8 cellular contexts compared by ENCODE assay signal in the genomic region with DNA sequence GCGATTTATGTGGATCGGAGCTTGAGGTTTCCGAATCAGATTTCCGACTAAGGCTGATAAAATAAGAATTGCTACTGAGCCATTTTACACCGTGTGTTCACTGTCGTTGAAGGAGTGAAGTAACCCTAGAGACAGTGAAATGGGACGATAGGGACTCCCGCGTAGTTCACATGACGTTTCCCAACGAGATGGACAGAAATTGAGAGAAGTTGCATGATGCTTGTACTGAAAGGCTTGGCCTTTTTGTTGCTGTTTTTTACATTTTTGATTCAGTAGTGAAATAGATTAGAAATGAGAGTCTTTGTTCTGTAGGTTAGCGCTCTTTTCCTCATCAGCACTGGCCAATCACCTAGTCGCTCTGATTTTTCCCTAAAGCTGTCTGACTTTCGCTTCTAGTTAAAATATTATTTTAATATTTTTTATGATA. TPM values are rescaled to one million over a fixed set of nuclear protein-coding genes. Genes with fewer than 3 reads are reported as not detected.
A peak's percentile ranks its signal among the peaks of the same experiment; 100 is the strongest.
DNase-seq lines count a peak whose midpoint lies in the region; ATAC-seq lines count a peak whose summit lies in the region.

No MANE protein-coding gene starts in this region.

- no CpG with 5 or more reads among the region's 14 CpGs for WGBS in iPS DF 6.9 (ENCODE audit: insufficient coverage, insufficient read length)

- H3K27me3 Mint-ChIP-seq in activated CD4-positive, alpha-beta memory T cell treated with anti-CD3 and anti-CD28 coated beads for 36 hours, result peaks cover 2% of the 10 kb centered on the region
- no peaks in the 10 kb centered on the region for H3K27me3 Mint-ChIP-seq in stimulated activated naive B cell treated with anti-CD40 and anti-IgM and Interleukin-4, amounts not matched to agents 10 μg/mL and 1 μg/mL and 100 μg/mL, for 72 hours

- peaks cover 29% of the 10 kb centered on the region for H3K4me1 Mint-ChIP-seq in activated CD4-positive, alpha-beta memory T cell treated with anti-CD3 and anti-CD28 coated beads for 36 hours (ENCODE audit: low read depth)
- H3K4me1 Mint-ChIP-seq in stimulated activated naive B cell treated with anti-CD40 and anti-IgM and Interleukin-4, amounts not matched to agents 10 μg/mL and 1 μg/mL and 100 μg/mL, for 72 hours, result peaks cover 18 to 46% of the 10 kb centered on the region in 2 donors

- H3K9me3 Mint-ChIP-seq in activated CD4-positive, alpha-beta memory T cell treated with anti-CD3 and anti-CD28 coated beads for 36 hours, result no peaks in the 10 kb centered on the region
- no peaks in the 10 kb centered on the region for H3K9me3 Mint-ChIP-seq in stimulated activated naive B cell treated with anti-CD40 and anti-IgM and Interleukin-4, amounts not matched to agents 10 μg/mL and 1 μg/mL and 100 μg/mL, for 72 hours

- no peaks in the 10 kb centered on the region for H3K4me1 ChIP-seq in iPS DF 6.9 (ENCODE audit: control insufficient read depth, insufficient read depth, low read length)

- POLR2A ChIA-PET in activated CD4-positive, alpha-beta memory T cell treated with anti-CD3 and anti-CD28 coated beads for 36 hours (lab: Charles Lee), result interaction anchor here (0.6 to 1.0 kb wide), 7 partner anchors 37 to 165 kb away, joined by 3 to 4 read pairs (median 3); partner anchors contain the start of gene TMEM39B

- H3K36me3 ChIP-seq in iPS DF 6.9 (ENCODE audit: control insufficient read depth, insufficient read depth, low read length), result no peaks in the 10 kb centered on the region

- no peaks in the 10 kb centered on the region for H3K27me3 ChIP-seq in iPS DF 6.9 (ENCODE audit: control insufficient read depth, insufficient read depth, low read length)

- CTCF ChIA-PET in activated CD4-positive, alpha-beta memory T cell treated with anti-CD3 and anti-CD28 coated beads for 36 hours (lab: Charles Lee), result interaction anchor here (0.8 to 1.0 kb wide), 2 partner anchors 9 to 11 kb away, joined by 3 read pairs; no protein-coding TSS in a partner anchor

- H3K4me3 ChIP-seq in iPS DF 6.9 (ENCODE audit: low read length), result peak overlapping the region; percentile 92

- H3K27ac ChIP-seq in iPS DF 6.9 (ENCODE audit: low read length), result no peak overlapping the region

- peak overlapping the region; percentile 96 for H3K4me3 Mint-ChIP-seq in activated CD4-positive, alpha-beta memory T cell treated with anti-CD3 and anti-CD28 coated beads for 36 hours
- H3K4me3 Mint-ChIP-seq in stimulated activated naive B cell treated with anti-CD40 and anti-IgM and Interleukin-4, amounts not matched to agents 10 μg/mL and 1 μg/mL and 100 μg/mL, for 72 hours, result peak overlapping the region; percentile 86 to 92

- intact Hi-C loops in activated CD4-positive, alpha-beta memory T cell treated with anti-CD3 and anti-CD28 coated beads for 36 hours (cut with micrococcal nuclease), result loop anchor here (2.0 to 10.0 kb wide), 3 partner anchors 30 to 720 kb away; partner anchors contain the start of genes SNRNP40 and ZCCHC17

- no peaks in the 10 kb centered on the region for H3K9me3 ChIP-seq in iPS DF 6.9 (ENCODE audit: control insufficient read depth, insufficient read depth, low read length)

- peak; percentile 23 for DNase-seq in NCI-H345 (lab: John Stamatoyannopoulos, UW)
- DNase-seq in NCI-H345 treated with DMSO at 0.1 percent for 48 hours (lab: John Stamatoyannopoulos, UW; ENCODE audit: unreplicated experiment), result no peak
- no peak for DNase-seq in activated CD4-positive, alpha-beta memory T cell treated with anti-CD3 and anti-CD28 coated beads for 36 hours
- no peak for DNase-seq in iPS DF 6.9 (ENCODE audit: low read depth, low spot score)
- DNase-seq in stimulated activated naive B cell treated with anti-CD40 and anti-IgM and Interleukin-4, amounts not matched to agents 10 μg/mL and 1 μg/mL and 100 μg/mL, for 72 hours, result no peak
- no peak for DNase-seq in RPMI8226

- peak overlapping the region; percentile 91 for H3K27ac Mint-ChIP-seq in activated CD4-positive, alpha-beta memory T cell treated with anti-CD3 and anti-CD28 coated beads for 36 hours
- peak overlapping the region; percentile 97 for H3K27ac Mint-ChIP-seq in stimulated activated naive B cell treated with anti-CD40 and anti-IgM and Interleukin-4, amounts not matched to agents 10 μg/mL and 1 μg/mL and 100 μg/mL, for 72 hours

- ATAC-seq in stimulated activated naive B cell treated with anti-CD40 and anti-IgM and Interleukin-4, amounts not matched to agents 10 μg/mL and 1 μg/mL and 100 μg/mL, for 72 hours (replicated peaks), result no peak
- ATAC-seq in HG03342 (IDR thresholded peaks at IDR 0.05; ENCODE audit: unreplicated experiment) (no peak), HG02623 (IDR thresholded peaks at IDR 0.05; ENCODE audit: unreplicated experiment) (no peak)

- H3K36me3 Mint-ChIP-seq in activated CD4-positive, alpha-beta memory T cell treated with anti-CD3 and anti-CD28 coated beads for 36 hours, result peaks cover 23% of the 10 kb centered on the region
- peaks cover 10 to 22% of the 10 kb centered on the region in 2 donors for H3K36me3 Mint-ChIP-seq in stimulated activated naive B cell treated with anti-CD40 and anti-IgM and Interleukin-4, amounts not matched to agents 10 μg/mL and 1 μg/mL and 100 μg/mL, for 72 hours

RNA-seq across cellular contexts. Expression of gene KHDRBS1, which starts 1.3 kb away (rescaled TPM):
- total RNA-seq in activated CD4-positive, alpha-beta memory T cell treated with anti-CD3 and anti-CD28 coated beads for 36 hours, result 100 to 1,000 TPM; 200 to 203 TPM

RNA-seq across cellular contexts. Expression of gene TMEM39B, which starts 57.8 kb away (rescaled TPM):
- total RNA-seq in activated CD4-positive, alpha-beta memory T cell treated with anti-CD3 and anti-CD28 coated beads for 36 hours, result 10 to 100 TPM; 18.9 to 19.7 TPM
